In genomic region chr15:31357148-31357547, GRCh38 we compare ENCODE assay signal across 1 cellular context.
A peak's percentile ranks its signal among the peaks of the same experiment; 100 is the strongest.
TF ChIP-seq lines count a peak whose summit lies in the region.

No MANE protein-coding gene starts in this region.

TF ChIP-seq in GM12878, 131 proteins besides CTCF, POLR2A, EP300 and RAD21 (continued from another document):
- TF ChIP-seq ZNF687 (IDR thresholded peaks at IDR 0.05), result peak; percentile 37
- TF ChIP-seq, protein P1, sequence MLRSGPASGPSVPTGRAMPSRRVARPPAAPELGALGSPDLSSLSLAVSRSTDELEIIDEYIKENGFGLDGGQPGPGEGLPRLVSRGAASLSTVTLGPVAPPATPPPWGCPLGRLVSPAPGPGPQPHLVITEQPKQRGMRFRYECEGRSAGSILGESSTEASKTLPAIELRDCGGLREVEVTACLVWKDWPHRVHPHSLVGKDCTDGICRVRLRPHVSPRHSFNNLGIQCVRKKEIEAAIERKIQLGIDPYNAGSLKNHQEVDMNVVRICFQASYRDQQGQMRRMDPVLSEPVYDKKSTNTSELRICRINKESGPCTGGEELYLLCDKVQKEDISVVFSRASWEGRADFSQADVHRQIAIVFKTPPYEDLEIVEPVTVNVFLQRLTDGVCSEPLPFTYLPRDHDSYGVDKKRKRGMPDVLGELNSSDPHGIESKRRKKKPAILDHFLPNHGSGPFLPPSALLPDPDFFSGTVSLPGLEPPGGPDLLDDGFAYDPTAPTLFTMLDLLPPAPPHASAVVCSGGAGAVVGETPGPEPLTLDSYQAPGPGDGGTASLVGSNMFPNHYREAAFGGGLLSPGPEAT (IDR thresholded peaks at IDR 0.05; ENCODE audit: low read depth), result no peak
- TF ChIP-seq, protein P2, sequence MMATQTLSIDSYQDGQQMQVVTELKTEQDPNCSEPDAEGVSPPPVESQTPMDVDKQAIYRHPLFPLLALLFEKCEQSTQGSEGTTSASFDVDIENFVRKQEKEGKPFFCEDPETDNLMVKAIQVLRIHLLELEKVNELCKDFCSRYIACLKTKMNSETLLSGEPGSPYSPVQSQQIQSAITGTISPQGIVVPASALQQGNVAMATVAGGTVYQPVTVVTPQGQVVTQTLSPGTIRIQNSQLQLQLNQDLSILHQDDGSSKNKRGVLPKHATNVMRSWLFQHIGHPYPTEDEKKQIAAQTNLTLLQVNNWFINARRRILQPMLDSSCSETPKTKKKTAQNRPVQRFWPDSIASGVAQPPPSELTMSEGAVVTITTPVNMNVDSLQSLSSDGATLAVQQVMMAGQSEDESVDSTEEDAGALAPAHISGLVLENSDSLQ (IDR thresholded peaks at IDR 0.05), result 0 out of 2 replicates have a peak, but pooled peaks have one; percentile 13
- peak; percentile 67 for TF ChIP-seq RUNX3 (IDR thresholded peaks at IDR 0.05; ENCODE audit: low read length)
- peak; percentile 44 to 54; a peak in 2 of 4 replicates for TF ChIP-seq SRF (IDR thresholded peaks at IDR 0.05; ENCODE audit: low read depth in 2 of 2, low read length in 2 of 2)
TF ChIP-seq in GM12878: peak in this region for 4.
